ENCODE assay signal across 23 cellular contexts in genomic region chr18:26940744-26941398, GRCh38.
DNase-seq lines count a peak whose midpoint lies in the region; ATAC-seq and TF ChIP-seq lines count a peak whose summit lies in the region.
"Had no signal": no experiment of that assay in that cellular context is flagged by ENCODE, and none has a peak within 500 bp of the region (broad histone marks: within the 10 kb centered on the region; RNA-seq: fewer than 3 reads in every experiment).

No MANE protein-coding gene starts in this region.

- DNase-seq in NCI-H69 (lab: John Stamatoyannopoulos, UW) (peak; percentile 49), dorsolateral prefrontal cortex (no peak), Ammon's horn (ENCODE audit: low spot score) (no peak)
- DNase-seq in central memory CD4-positive, alpha-beta T cell: no peak
- no peak for DNase-seq in natural killer cell treated with Interleukin-12 subunit alpha and Interleukin-12 subunit beta and Interleukin-15 and Interleukin-18, amount 100 ng/mL, for 72 hours (ENCODE audit: low spot score)
- DNase-seq: ACHN; Calu3; DMS79 treated with DMSO at 0.1 percent for 48 hours; GF-D8; Karpas-422; NCI-H1092 treated with DMSO at 0.1 percent for 48 hours; NCI-H1436; NCI-H187; NCI-H2171 treated with DMSO at 0.1 percent for 48 hours; NCI-H345; NCI-H510A treated with DMSO at 0.1 percent for 48 hours; NCI-H748 treated with DMSO at 0.1 percent for 48 hours; NK-92 treated with Interleukin-12 subunit alpha and Interleukin-12 subunit beta, amount 100 ng/mL, for 24 hours; PC-9; SHP77 had no signal

- peaks cover 6% of the 10 kb centered on the region for H3K9me3 Mint-ChIP-seq in natural killer cell treated with Interleukin-12 subunit alpha and Interleukin-12 subunit beta and Interleukin-15 and Interleukin-18, amount 100 ng/mL, for 72 hours

- no peaks in the 10 kb centered on the region for H3K4me1 Mint-ChIP-seq in natural killer cell treated with Interleukin-12 subunit alpha and Interleukin-12 subunit beta and Interleukin-15 and Interleukin-18, amount 100 ng/mL, for 72 hours (ENCODE audit: low read depth in 2 of 2)

- H3K27me3 ChIP-seq in dorsolateral prefrontal cortex: no peaks in the 10 kb centered on the region

- no peaks in the 10 kb centered on the region for H3K27me3 Mint-ChIP-seq in natural killer cell treated with Interleukin-12 subunit alpha and Interleukin-12 subunit beta and Interleukin-15 and Interleukin-18, amount 100 ng/mL, for 72 hours

- H3K36me3 Mint-ChIP-seq in natural killer cell treated with Interleukin-12 subunit alpha and Interleukin-12 subunit beta and Interleukin-15 and Interleukin-18, amount 100 ng/mL, for 72 hours: no peaks in the 10 kb centered on the region

- no peak for ATAC-seq in natural killer cell treated with Interleukin-12 subunit alpha and Interleukin-12 subunit beta and Interleukin-15 and Interleukin-18, amount 100 ng/mL, for 72 hours
- ATAC-seq: HepG2 had no signal

- no peak overlapping the region for H3K27ac Mint-ChIP-seq in natural killer cell treated with Interleukin-12 subunit alpha and Interleukin-12 subunit beta and Interleukin-15 and Interleukin-18, amount 100 ng/mL, for 72 hours

- H3K4me3 Mint-ChIP-seq in natural killer cell treated with Interleukin-12 subunit alpha and Interleukin-12 subunit beta and Interleukin-15 and Interleukin-18, amount 100 ng/mL, for 72 hours: no peak overlapping the region

- intact Hi-C loops in dorsolateral prefrontal cortex (cut with DNase I): no loop called here

- H3K27ac ChIP-seq in VCaP (peak overlapping the region; percentile 22), dorsolateral prefrontal cortex (peak overlapping the region in 42 of 59 donors; percentile 4 to 78 (median 54)), temporal lobe (ENCODE audit: low read depth, low read length) (peak overlapping the region; percentile 24)
- H3K27ac ChIP-seq: PC-9 had no signal

- TF ChIP-seq CTCF in VCaP (conservative IDR thresholded peaks at IDR 0.05) (no peak), dorsolateral prefrontal cortex (IDR thresholded peaks at IDR 0.05 in 54 of 56, conservative IDR thresholded peaks at IDR 0.05 in 2 of 56; ENCODE audit: low read depth in 1 of 56, partially characterized antibody in 56 of 56) (no peak)

- no peak overlapping the region for H3K4me3 ChIP-seq in dorsolateral prefrontal cortex
- H3K4me3 ChIP-seq: PC-9 had no signal
